1 cellular context compared by ENCODE assay signal in the genomic region with DNA sequence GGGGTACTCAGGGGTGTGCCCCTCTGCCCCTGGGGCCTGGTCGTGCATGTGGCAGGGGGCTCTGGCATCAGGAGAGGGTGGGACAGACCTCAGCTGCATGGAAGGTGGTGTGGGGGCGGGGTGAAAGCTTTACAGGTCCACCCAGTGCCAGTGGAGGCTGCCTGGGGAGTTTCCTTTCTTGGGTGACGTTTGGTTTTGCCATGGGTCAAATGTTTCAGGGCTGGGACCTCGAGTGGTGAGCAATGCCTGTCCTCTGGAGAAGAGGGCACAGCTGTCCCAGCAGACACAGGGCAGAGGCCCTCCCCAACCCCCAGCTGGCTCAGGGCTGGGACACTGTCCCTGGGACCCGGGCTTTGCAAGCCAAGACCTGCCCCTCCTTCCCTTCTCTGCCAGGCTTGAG.
TF ChIP-seq lines count a peak whose summit lies in the region.

No MANE protein-coding gene starts in this region.

TF ChIP-seq in IMR-90, 13 proteins besides CTCF, POLR2A, EP300 and RAD21 (continued from another document):
- TF ChIP-seq, protein P1, sequence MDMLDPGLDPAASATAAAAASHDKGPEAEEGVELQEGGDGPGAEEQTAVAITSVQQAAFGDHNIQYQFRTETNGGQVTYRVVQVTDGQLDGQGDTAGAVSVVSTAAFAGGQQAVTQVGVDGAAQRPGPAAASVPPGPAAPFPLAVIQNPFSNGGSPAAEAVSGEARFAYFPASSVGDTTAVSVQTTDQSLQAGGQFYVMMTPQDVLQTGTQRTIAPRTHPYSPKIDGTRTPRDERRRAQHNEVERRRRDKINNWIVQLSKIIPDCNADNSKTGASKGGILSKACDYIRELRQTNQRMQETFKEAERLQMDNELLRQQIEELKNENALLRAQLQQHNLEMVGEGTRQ (IDR thresholded peaks at IDR 0.05; ENCODE audit: low read depth, low read length): no peak
- no peak for TF ChIP-seq MAFK (IDR thresholded peaks at IDR 0.05; ENCODE audit: low read depth, low read length)
- TF ChIP-seq, protein P2, sequence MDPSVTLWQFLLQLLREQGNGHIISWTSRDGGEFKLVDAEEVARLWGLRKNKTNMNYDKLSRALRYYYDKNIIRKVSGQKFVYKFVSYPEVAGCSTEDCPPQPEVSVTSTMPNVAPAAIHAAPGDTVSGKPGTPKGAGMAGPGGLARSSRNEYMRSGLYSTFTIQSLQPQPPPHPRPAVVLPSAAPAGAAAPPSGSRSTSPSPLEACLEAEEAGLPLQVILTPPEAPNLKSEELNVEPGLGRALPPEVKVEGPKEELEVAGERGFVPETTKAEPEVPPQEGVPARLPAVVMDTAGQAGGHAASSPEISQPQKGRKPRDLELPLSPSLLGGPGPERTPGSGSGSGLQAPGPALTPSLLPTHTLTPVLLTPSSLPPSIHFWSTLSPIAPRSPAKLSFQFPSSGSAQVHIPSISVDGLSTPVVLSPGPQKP (IDR thresholded peaks at IDR 0.05; ENCODE audit: borderline replicate concordance, low read depth, low read length): no peak
